In the genomic region with DNA sequence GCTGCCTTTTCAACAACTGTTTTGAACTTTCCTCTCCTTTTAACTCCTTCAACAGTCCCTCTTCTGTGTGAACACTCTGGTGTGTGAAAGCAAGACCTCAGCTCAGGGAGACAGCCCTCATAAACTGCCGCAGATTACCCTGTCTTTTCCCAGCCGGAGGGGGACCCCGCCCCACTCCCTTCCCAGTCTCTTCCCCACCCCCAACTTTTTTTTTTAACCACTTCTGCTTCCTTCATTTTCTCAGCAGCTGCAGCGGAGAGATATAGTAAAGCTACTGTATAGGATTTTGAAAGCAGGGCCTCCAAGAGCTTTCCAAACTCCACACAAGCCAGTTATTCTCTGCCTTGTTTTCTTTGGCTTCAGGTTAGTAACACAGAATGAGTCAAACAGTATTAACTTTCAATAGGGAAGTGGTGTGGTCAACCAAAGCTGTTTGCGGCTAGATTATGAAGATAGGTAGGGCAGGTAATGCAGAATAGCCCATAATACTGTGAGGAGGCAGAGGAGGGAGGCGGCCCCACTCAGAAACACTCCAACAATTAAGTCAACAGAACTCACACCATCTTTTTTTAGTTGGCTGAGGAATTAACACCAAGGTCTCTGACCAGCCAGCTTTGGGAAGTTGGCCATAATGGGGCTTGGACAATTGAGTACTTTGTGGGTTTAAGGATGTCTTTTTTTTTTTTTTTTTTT, we compare ENCODE assay signal across 9 cellular contexts.
DNase-seq lines count a peak whose midpoint lies in the region; ATAC-seq and TF ChIP-seq lines count a peak whose summit lies in the region.
"Had no signal": no experiment of that assay in that cellular context is flagged by ENCODE, and none has a peak within 500 bp of the region (broad histone marks: within the 10 kb centered on the region; RNA-seq: fewer than 3 reads in every experiment).

No MANE protein-coding gene starts in this region.

- no peaks in the 10 kb centered on the region for H3K79me2 ChIP-seq in GM23338 (replicated peaks; ENCODE audit: insufficient read depth)

- H3K9me3 ChIP-seq in left ventricle myocardium inferior (replicated peaks), result no peaks in the 10 kb centered on the region
- no peaks in the 10 kb centered on the region for H3K9me3 ChIP-seq in stomach
- H3K9me3 ChIP-seq: thoracic aorta had no signal

- H3K9me3 Mint-ChIP-seq in GM23338, result no peaks in the 10 kb centered on the region; the same call in 2 of the 3 replicates
- no peaks in the 10 kb centered on the region for H3K9me3 Mint-ChIP-seq in activated T-cell treated with anti-CD3 and anti-CD28 coated beads, Interleukin-2, amount 50 U/mL, for 24 hours

- 17 to 45% (median 34%) methylated on average over 6 of the region's 6 CpGs for WGBS in stomach, 5 donors

- H3F3A ChIP-seq in GM23338 (replicated peaks; ENCODE audit: low read depth), result no peaks in the 10 kb centered on the region

- H3K4me2 ChIP-seq in GM23338, result no peak overlapping the region

- H3K4me1 ChIP-seq in GM23338 (ENCODE audit: insufficient read depth) (peaks cover 18% of the 10 kb centered on the region), left ventricle myocardium inferior (peaks cover 26% of the 10 kb centered on the region), stomach (peaks cover 33 to 70% (median 40%) of the 10 kb centered on the region in 4 donors)

- peaks cover 16% of the 10 kb centered on the region for H3K27me3 Mint-ChIP-seq in GM23338 (ENCODE audit: insufficient read depth, low read depth, poor library complexity)
- H3K27me3 Mint-ChIP-seq in activated T-cell treated with anti-CD3 and anti-CD28 coated beads, Interleukin-2, amount 50 U/mL, for 24 hours, result no peaks in the 10 kb centered on the region

- DNase-seq in GM23338 (ENCODE audit: low spot score) (no peak), M059J (ENCODE audit: low read depth) (peak; percentile 96), left ventricle myocardium inferior (no peak), stomach (peak; percentile 82), Ammon's horn (ENCODE audit: low spot score) (no peak), OCI-M2 (lab: John Stamatoyannopoulos, UW; ENCODE audit: unreplicated experiment) (no peak)
- DNase-seq in activated T-cell treated with anti-CD3 and anti-CD28 coated beads, Interleukin-2, amount 50 U/mL, for 24 hours, result no peak

- H3K4me3 Mint-ChIP-seq in GM23338, result no peak overlapping the region
- H3K4me3 Mint-ChIP-seq in activated T-cell treated with anti-CD3 and anti-CD28 coated beads, Interleukin-2, amount 50 U/mL, for 24 hours, result no peak overlapping the region

- peaks cover 39% of the 10 kb centered on the region for H3K4me1 Mint-ChIP-seq in GM23338
- peaks cover 48% of the 10 kb centered on the region for H3K4me1 Mint-ChIP-seq in activated T-cell treated with anti-CD3 and anti-CD28 coated beads, Interleukin-2, amount 50 U/mL, for 24 hours (ENCODE audit: low read depth)

- TF ChIP-seq CTCF in GM23338 (conservative IDR thresholded peaks at IDR 0.05; ENCODE audit: low read depth in 2 of 2) (no peak), left ventricle myocardium inferior (IDR thresholded peaks at IDR 0.05; ENCODE audit: borderline replicate concordance) (no peak), stomach (IDR thresholded peaks at IDR 0.05) (no peak)

- no peak for TF ChIP-seq EP300 in stomach (IDR thresholded peaks at IDR 0.05)

- H3K4me3 ChIP-seq in GM23338 (no peak overlapping the region), left ventricle myocardium inferior (no peak overlapping the region), stomach (no peak overlapping the region)
- H3K4me3 ChIP-seq: thoracic aorta had no signal

- H3K27ac Mint-ChIP-seq in GM23338, result no peak overlapping the region
- H3K27ac Mint-ChIP-seq in activated T-cell treated with anti-CD3 and anti-CD28 coated beads, Interleukin-2, amount 50 U/mL, for 24 hours, result peak overlapping the region; percentile 61

- no peaks in the 10 kb centered on the region for H3K36me3 Mint-ChIP-seq in GM23338 (ENCODE audit: low read depth)
- peaks cover 84% of the 10 kb centered on the region for H3K36me3 Mint-ChIP-seq in activated T-cell treated with anti-CD3 and anti-CD28 coated beads, Interleukin-2, amount 50 U/mL, for 24 hours (ENCODE audit: low read depth)

- H3K36me3 ChIP-seq in GM23338 (ENCODE audit: insufficient read depth) (no peaks in the 10 kb centered on the region), left ventricle myocardium inferior (no peaks in the 10 kb centered on the region), stomach (peaks cover 5 to 52% (median 19%) of the 10 kb centered on the region in 4 donors)
- H3K36me3 ChIP-seq: thoracic aorta had no signal

- no peaks in the 10 kb centered on the region for H3K9me2 ChIP-seq in GM23338 (ENCODE audit: insufficient read depth)

- no peaks in the 10 kb centered on the region; the same call in 1 of the 2 replicates for H4K20me1 ChIP-seq in GM23338 (replicated peaks; ENCODE audit: insufficient read depth)

- TF ChIP-seq POLR2A in stomach (IDR thresholded peaks at IDR 0.05), result no peak

- 0 out of 2 replicates have a peak overlapping the region, but pooled peaks have one; percentile 72 for H2AFZ ChIP-seq in GM23338

- ATAC-seq in GM18511 (IDR thresholded peaks at IDR 0.05; ENCODE audit: unreplicated experiment), result peak; percentile 98
- no peak; the same call in 2 of the 3 replicates for ATAC-seq in GM23338

- H3K27ac ChIP-seq in GM23338 (ENCODE audit: low read depth) (no peak overlapping the region), left ventricle myocardium inferior (replicated peaks) (peak overlapping the region; percentile 42), stomach (peak overlapping the region; percentile 79 to 90 (median 84))

- H3K27me3 ChIP-seq in GM23338 (ENCODE audit: insufficient read depth) (no peaks in the 10 kb centered on the region), left ventricle myocardium inferior (ENCODE audit: low read depth) (peaks cover 44% of the 10 kb centered on the region), stomach (no peaks in the 10 kb centered on the region)

- intact Hi-C loops in left ventricle myocardium inferior (cut with micrococcal nuclease), result no loop called here
- intact Hi-C loops in stomach (cut with DNase I; ENCODE audit: low total_unique reads), result no loop called here

TF ChIP-seq in GM23338, 12 proteins besides CTCF, POLR2A, EP300 and RAD21 (continues in another document):
- TF ChIP-seq CREB1 (CRISPR knock-in tag; IDR thresholded peaks at IDR 0.05; ENCODE audit: low read depth), result no peak
- no peak for TF ChIP-seq ETS1 (IDR thresholded peaks at IDR 0.05)
- no peak for TF ChIP-seq POLR2AphosphoS5 (IDR thresholded peaks at IDR 0.05; ENCODE audit: low read depth)
- TF ChIP-seq EZH2phosphoT487 (IDR thresholded peaks at IDR 0.05; ENCODE audit: unreplicated experiment), result no peak
- no peak for TF ChIP-seq ZNF114 (CRISPR knock-in tag; IDR thresholded peaks at IDR 0.05)
- no peak for TF ChIP-seq REST (IDR thresholded peaks at IDR 0.05; ENCODE audit: unreplicated experiment)
- no peak for TF ChIP-seq STAT1 (IDR thresholded peaks at IDR 0.05; ENCODE audit: unreplicated experiment)
- TF ChIP-seq ZNF331 (CRISPR knock-in tag; IDR thresholded peaks at IDR 0.05; ENCODE audit: low read depth), result no peak
- TF ChIP-seq NANOG (IDR thresholded peaks at IDR 0.05; ENCODE audit: borderline replicate concordance), result no peak

Comparison
In these comparisons a context has a peak if more than half of its experiments do, and no peak if none do; other contexts are left out.
1. DNase-seq: peak in M059J (single experiment) and stomach (single experiment); none in GM23338 (single experiment), activated T-cell treated with anti-CD3 and anti-CD28 coated beads, Interleukin-2, amount 50 U/mL, for 24 hours (single experiment), left ventricle myocardium inferior (single experiment), Ammon's horn (single experiment) and OCI-M2 (single experiment).